ENCODE assay signal across 8 cellular contexts in the genomic region with DNA sequence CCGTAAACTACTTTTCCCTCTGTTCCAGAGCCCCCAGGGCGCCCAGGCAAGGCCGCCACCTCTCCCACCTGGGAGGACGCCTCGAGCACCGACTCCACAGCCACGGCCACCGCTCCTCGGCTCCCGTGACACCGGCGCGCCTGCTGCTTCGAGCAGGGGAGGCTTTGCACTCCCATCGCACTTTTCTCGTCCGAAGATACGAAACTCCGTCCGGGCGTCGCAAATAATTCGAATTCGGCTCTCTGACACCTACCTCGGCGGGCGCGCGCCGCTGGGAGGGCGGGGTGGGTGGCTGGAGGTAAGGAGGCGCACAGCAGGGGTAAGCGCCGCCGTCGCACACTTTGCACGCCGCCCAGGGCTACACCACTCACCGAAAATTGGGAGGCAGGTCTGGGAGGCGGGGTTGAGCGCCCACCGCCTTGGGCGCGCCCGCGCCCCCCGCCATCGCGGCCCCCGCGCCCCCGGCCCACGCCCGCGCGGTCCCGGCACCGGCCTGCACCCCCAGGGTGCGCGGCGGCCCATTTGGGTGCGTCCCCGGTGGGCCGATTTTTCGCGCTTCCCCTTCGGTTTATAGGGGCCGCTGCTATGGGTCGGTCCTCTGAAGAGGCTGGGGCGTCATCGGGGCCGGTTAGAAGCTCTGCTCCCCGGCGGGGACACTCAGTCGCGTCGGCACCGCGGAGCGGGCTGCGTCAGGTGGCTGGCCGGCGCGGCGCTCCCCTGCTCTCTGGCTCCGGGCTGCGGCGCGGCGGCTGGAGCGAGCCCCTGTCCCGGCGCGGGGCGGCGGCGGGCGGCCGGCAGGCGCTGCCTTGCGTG. TPM values are rescaled to one million over a fixed set of nuclear protein-coding genes. Genes with fewer than 3 reads are reported as not detected.
DNase-seq lines count a peak whose midpoint lies in the region; ATAC-seq and TF ChIP-seq lines count a peak whose summit lies in the region.

No MANE protein-coding gene starts in this region.

- ATAC-seq in HG03460 (IDR thresholded peaks at IDR 0.05; ENCODE audit: unreplicated experiment) = peak; percentile 36

- H3K4me1 ChIP-seq in esophagus (ENCODE audit: control insufficient read depth in 2 of 2, insufficient read depth in 2 of 2, low read length in 1 of 2) (no peaks in the 10 kb centered on the region), muscle layer of colon (ENCODE audit: insufficient read depth, low read length) (peaks cover 15% of the 10 kb centered on the region)

- peak overlapping the region; percentile 59 for H3K4me3 ChIP-seq in AG09309 (ENCODE audit: control insufficient read depth, low read depth, low read length)
- peak overlapping the region; percentile 74 to 79 for H3K4me3 ChIP-seq in esophagus (ENCODE audit: low read depth in 1 of 2, low read length in 2 of 2)
- H3K4me3 ChIP-seq in muscle layer of colon (ENCODE audit: low read depth in 1 of 2, low read length in 2 of 2) = peak overlapping the region; percentile 50 to 66

- no peak for TF ChIP-seq CTCF in AG09309 (IDR thresholded peaks at IDR 0.05; ENCODE audit: control insufficient read depth, insufficient read depth, low read depth, low read length, missing control alignments)

- no peaks in the 10 kb centered on the region for H3K36me3 ChIP-seq in esophagus (ENCODE audit: control insufficient read depth in 2 of 2, insufficient read depth in 2 of 2, low read length in 1 of 2)
- no peaks in the 10 kb centered on the region for H3K36me3 ChIP-seq in muscle layer of colon (ENCODE audit: insufficient read depth, low read length)

- H3K9ac ChIP-seq in muscle layer of colon (ENCODE audit: low read length) = peak overlapping the region; percentile 41

- H3K27me3 ChIP-seq in esophagus (ENCODE audit: control insufficient read depth in 1 of 2, insufficient read depth in 2 of 2, low read length in 2 of 2) (no peaks in the 10 kb centered on the region), muscle layer of colon (ENCODE audit: control insufficient read depth in 1 of 2, insufficient read depth in 2 of 2, low read length in 2 of 2) (no peaks in the 10 kb centered on the region)

- H3K27ac ChIP-seq in esophagus (ENCODE audit: low read depth in 2 of 2, low read length in 1 of 2) (peak overlapping the region; percentile 94 to 99), muscle layer of colon (ENCODE audit: low read depth, low read length) (no peak overlapping the region)

- 48 to 50% methylated on average over 93 to 101 of the region's 101 CpGs for WGBS in esophagus, 2 donors

- no peaks in the 10 kb centered on the region for H3K9me3 ChIP-seq in esophagus (ENCODE audit: control insufficient read depth in 2 of 2, insufficient read depth in 1 of 2, low read depth in 1 of 2, low read length in 1 of 2)
- H3K9me3 ChIP-seq in muscle layer of colon (ENCODE audit: low read length) = no peaks in the 10 kb centered on the region

- DNase-seq in AG09309 (ENCODE audit: low read depth) (no peak), NOMO-1 treated with dmso at 0.1 percent for 144 hours (lab: John Stamatoyannopoulos, UW; ENCODE audit: unreplicated experiment) (peak; percentile 54), activated T-cell treated with anti-CD3 and anti-CD28 coated beads for 48 hours (ENCODE audit: low read depth) (peak; percentile 73)
- DNase-seq in stimulated activated CD8-positive, alpha-beta memory T cell treated with anti-CD3 and anti-CD28 coated beads, Interleukin-7, amount 100 ng/mL, for 24 hours (ENCODE audit: low read depth) = peak; percentile 65

- TF ChIP-seq POLR2A in GM19193 (IDR thresholded peaks at IDR 0.05; ENCODE audit: extremely low read depth, insufficient read depth, insufficient read length) = peak; percentile 99

RNA-seq across cellular contexts. Expression of gene GNAS, which starts 36.2 kb away (rescaled TPM):
- 1,000 to 10,000 TPM in 1 of 2 donors, 100 to 1,000 TPM in 1; 590 to 1,519 TPM for polyA plus RNA-seq in esophagus

RNA-seq across cellular contexts. Expression of gene GNAS-AS1, which starts 38.0 kb away (rescaled TPM):
- under 1 TPM; 0.09 to 0.49 TPM for polyA plus RNA-seq in esophagus
